ENCODE assay signal across 10 cellular contexts in genomic region chr19:7497292-7497691, GRCh38. TPM values are rescaled to one million over a fixed set of nuclear protein-coding genes. Genes with fewer than 3 reads are reported as not detected.
DNase-seq lines count a peak whose midpoint lies in the region; ATAC-seq, FAIRE-seq and TF ChIP-seq lines count a peak whose summit lies in the region.
"Had no signal": no experiment of that assay in that cellular context is flagged by ENCODE, and none has a peak within 500 bp of the region (broad histone marks: within the 10 kb centered on the region; RNA-seq: fewer than 3 reads in every experiment).

No MANE protein-coding gene starts in this region.

- FAIRE-seq in HepG2 (lab: Jason Lieb, UNC): peak; percentile 54

- no peak overlapping the region for H3K9ac ChIP-seq in BLaER1 treated with 17β-estradiol and CSF1 and Interleukin-3, amounts not matched to agents 10 nM and 100 nM
- no peak overlapping the region for H3K9ac ChIP-seq in HepG2 (ENCODE audit: insufficient read depth, low read depth, low read length)

- no peak for TF ChIP-seq RAD21 in HepG2 (CRISPR knock-in tag; IDR thresholded peaks at IDR 0.05)

- TF ChIP-seq EP300 in HepG2 (IDR thresholded peaks at IDR 0.05; ENCODE audit: low read depth in 2 of 2, low read length in 2 of 2) (no peak), HepG2 (CRISPR knock-in tag; IDR thresholded peaks at IDR 0.05; ENCODE audit: borderline replicate concordance) (no peak)

- TF ChIP-seq CTCF in WERI-Rb-1 (IDR thresholded peaks at IDR 0.05; ENCODE audit: low read depth, low read length) (peak; percentile 45; the same call in 1 of the 2 replicates), HepG2 (CRISPR knock-in tag; IDR thresholded peaks at IDR 0.05) (peak; percentile 31), gastrocnemius medialis (IDR thresholded peaks at IDR 0.05 in 4 of 5, conservative IDR thresholded peaks at IDR 0.05 in 1 of 5) (no peak)

- peaks cover 0 to 7% (median 0%) of the 10 kb centered on the region in 11 experiments; a peak in 2 of 22 replicates for H4K20me1 ChIP-seq in BLaER1 treated with 17β-estradiol and CSF1 and Interleukin-3, amounts not matched to agents 10 nM and 100 nM
- H4K20me1 ChIP-seq in HepG2 (ENCODE audit: insufficient read depth, low read length): no peaks in the 10 kb centered on the region

- H3K36me3 ChIP-seq in BLaER1 treated with 17β-estradiol and CSF1 and Interleukin-3, amounts not matched to agents 10 nM and 100 nM: no peaks in the 10 kb centered on the region
- H3K36me3 ChIP-seq in WERI-Rb-1 (no peaks in the 10 kb centered on the region), HepG2 (replicated peaks in 1 of 2; ENCODE audit: control insufficient read depth in 1 of 2, insufficient read depth in 2 of 2, low read length in 2 of 2) (no peaks in the 10 kb centered on the region), gastrocnemius medialis (no peaks in the 10 kb centered on the region)

- WGBS in HepG2 (ENCODE audit: low lambda C conversion rate): 37% methylated on average over 7 of the region's 7 CpGs

- H3K27me3 ChIP-seq in BLaER1 treated with 17β-estradiol and CSF1 and Interleukin-3, amounts not matched to agents 10 nM and 100 nM: peaks cover 31 to 43% (median 38%) of the 10 kb centered on the region in 11 experiments
- H3K27me3 ChIP-seq in WERI-Rb-1 (ENCODE audit: insufficient read depth, low read depth, severe bottlenecking) (peaks cover 20% of the 10 kb centered on the region), HepG2 (ENCODE audit: control insufficient read depth in 1 of 2, insufficient read depth in 2 of 2, low read length in 2 of 2) (peaks cover 0 to 5% of the 10 kb centered on the region in 2 experiments; a peak in 3 of 5 replicates), gastrocnemius medialis (peaks cover 1 to 21% (median 11%) of the 10 kb centered on the region in 3 donors)

- ATAC-seq in HepG2 (peak; percentile 44), gastrocnemius medialis (no peak)

- CTCF ChIA-PET in HEK293T (lab: Yijun Ruan, JAX): interaction anchor here (0.6 to 1.1 kb wide), 5 partner anchors 11 to 143 kb away, joined by 3 to 5 read pairs (median 3); partner anchors contain the start of gene ZNF358
- CTCF ChIA-PET in HepG2 (lab: Yijun Ruan, JAX; ENCODE audit: low intra/inter-chr PET ratio, low total read pairs): no interaction called here

- H3K4me3 ChIP-seq in BLaER1 treated with 17β-estradiol and CSF1 and Interleukin-3, amounts not matched to agents 10 nM and 100 nM: no peak overlapping the region
- no peak overlapping the region for H3K4me3 ChIP-seq in WERI-Rb-1 (ENCODE audit: low read depth, low read length)
- no peak overlapping the region for H3K4me3 ChIP-seq in HepG2 (replicated peaks in 1 of 3; ENCODE audit: insufficient read depth in 1 of 3, low read depth in 2 of 3, low read length in 3 of 3)
- no peak overlapping the region for H3K4me3 ChIP-seq in gastrocnemius medialis

- no peaks in the 10 kb centered on the region for H3K79me2 ChIP-seq in HepG2 (ENCODE audit: insufficient read depth, low read length)

- in situ Hi-C loops in HepG2 (cut with HindIII; ENCODE audit: extremely low pct_ligation_motif_present, low pct_unique_long_range_greater_than_20kb): no loop called here
- in situ Hi-C loops in gastrocnemius medialis (cut with MboI; ENCODE audit: low sequenced_read_pairs in 4 of 4): no loop called here

- DNase-seq in HEK293T (ENCODE audit: extremely low spot score) (peak; percentile 48), WERI-Rb-1 (no peak), HepG2 (ENCODE audit: low spot score) (no peak), iPS-NIHi11 (ENCODE audit: low spot score) (no peak), GM19240 (ENCODE audit: insufficient read length, low spot score) (no peak), gastrocnemius medialis (no peak)
- DNase-seq in activated effector memory CD4-positive, alpha-beta T cell treated with anti-CD3 and anti-CD28 coated beads, Interleukin-2, amount 50 U/mL, for 16 hours: no peak
- DNase-seq: Right ventricle myocardium superior; stimulated activated CD4-positive, alpha-beta T cell treated with anti-CD3 and anti-CD28 coated beads, Interleukin-4, amount 100 ng/mL, for 4 hours had no signal

- BruUV-seq in HepG2 (replicated peaks; lab: Mats Ljungman, UMichigan): no TSS peak

- POLR2A ChIA-PET in HEK293T (lab: Yijun Ruan, JAX): interaction anchor here (1.0 to 2.1 kb wide), 5 partner anchors 9 to 26 kb away, joined by 3 to 11 read pairs (median 5); partner anchors contain the start of genes MCOLN1, PEX11G and ZNF358
- POLR2A ChIA-PET in HepG2 (lab: Yijun Ruan, JAX): interaction anchor here (1.1 kb wide), 3 partner anchors 9 to 132 kb away, joined by 3 read pairs; partner anchors contain the start of genes MCOLN1, PET100 and XAB2

- peaks cover 0 to 12% (median 0%) of the 10 kb centered on the region in 11 experiments; a peak in 4 of 22 replicates for H3K9me3 ChIP-seq in BLaER1 treated with 17β-estradiol and CSF1 and Interleukin-3, amounts not matched to agents 10 nM and 100 nM (replicated peaks in 1 of 11)
- H3K9me3 ChIP-seq in WERI-Rb-1 (ENCODE audit: severe bottlenecking) (no peaks in the 10 kb centered on the region), HepG2 (ENCODE audit: low read length) (no peaks in the 10 kb centered on the region), gastrocnemius medialis (no peaks in the 10 kb centered on the region)

- H3K4me1 ChIP-seq in BLaER1 treated with 17β-estradiol and CSF1 and Interleukin-3, amounts not matched to agents 10 nM and 100 nM: peaks cover 32 to 73% (median 58%) of the 10 kb centered on the region in 10 experiments
- H3K4me1 ChIP-seq in HepG2 (ENCODE audit: insufficient read depth, low read length) (peaks cover 30% of the 10 kb centered on the region), gastrocnemius medialis (peaks cover 6 to 8% of the 10 kb centered on the region in 2 donors)

- intact Hi-C loops in HepG2 (cut with micrococcal nuclease; ENCODE audit: unreplicated experiment): loop anchor here (10.0 kb wide), 1 partner anchor 102 kb away; no protein-coding TSS in a partner anchor
- intact Hi-C loops in gastrocnemius medialis (cut with DNase I; ENCODE audit: low total_unique reads): loop anchor here (10.0 kb wide), 1 partner anchor 292 kb away; no protein-coding TSS in a partner anchor

- H2AFZ ChIP-seq in HepG2 (ENCODE audit: low read length): no peak overlapping the region

- no peak for TF ChIP-seq POLR2A in HepG2 (IDR thresholded peaks at IDR 0.05; ENCODE audit: insufficient read depth in 1 of 2, low read depth in 2 of 2, low read length in 2 of 2)
- TF ChIP-seq POLR2A in gastrocnemius medialis (IDR thresholded peaks at IDR 0.05): no peak

- peak overlapping the region in 9 of 11 experiments; percentile 48 to 80 (median 69); a peak in 18 of 22 replicates for H3K4me2 ChIP-seq in BLaER1 treated with 17β-estradiol and CSF1 and Interleukin-3, amounts not matched to agents 10 nM and 100 nM
- H3K4me2 ChIP-seq in HepG2 (ENCODE audit: low read depth, low read length): no peak overlapping the region

- peak overlapping the region in 2 of 11 experiments; percentile 4 to 20; a peak in 1 of 22 replicates for H3K27ac ChIP-seq in BLaER1 treated with 17β-estradiol and CSF1 and Interleukin-3, amounts not matched to agents 10 nM and 100 nM
- H3K27ac ChIP-seq in WERI-Rb-1 (no peak overlapping the region), HepG2 (ENCODE audit: extremely low read length, insufficient read depth, low read length) (no peak overlapping the region), gastrocnemius medialis (no peak overlapping the region)

RNA-seq across cellular contexts. Expression of gene PEX11G, which starts 8.5 kb away (rescaled TPM):
- not detected in 2 replicates for total RNA-seq in HepG2 (2016; rRNA removed; fragmentation: Illumina TruSeq; extraction: Trizol)
- not detected in 2 replicates for total RNA-seq in HepG2 (2016; cell fraction: cytosol; rRNA removed; fragmentation: Illumina TruSeq; extraction: Trizol; ENCODE audit: low read depth)
- not detected in 2 replicates for total RNA-seq in HepG2 (2016; cell fraction: insoluble cytoplasmic fraction; rRNA removed; fragmentation: Illumina TruSeq; extraction: Trizol)
- total RNA-seq in HepG2 (2016; cell fraction: membrane; rRNA removed; fragmentation: Illumina TruSeq; extraction: Trizol): not detected in 2 replicates
- total RNA-seq in HepG2 (2016; cell fraction: nucleus; rRNA removed; fragmentation: Illumina TruSeq; extraction: Trizol): not detected in 2 replicates
- polyA plus RNA-seq in HepG2 (2011; rRNA removed): not detected in 2 replicates
- 0.07 TPM in 1 of 2 replicates, not detected in the other for polyA plus RNA-seq in HepG2 (2011; cell fraction: cytosol; rRNA removed)
- polyA plus RNA-seq in HepG2 (2011; cell fraction: nucleus; rRNA removed): 0.12 and 0.16 TPM in 2 replicates
- not detected in 2 replicates for polyA plus RNA-seq in HepG2 (2012)
- not detected in 2 replicates for polyA plus RNA-seq in HepG2 (2016; cell fraction: cytosol; fragmentation: Illumina TruSeq; extraction: Trizol; ENCODE audit: low read depth)
- polyA plus RNA-seq in HepG2 (2016; cell fraction: insoluble cytoplasmic fraction; fragmentation: Illumina TruSeq; extraction: Trizol; ENCODE audit: low read depth): not detected in 2 replicates
- not detected in 2 replicates for polyA plus RNA-seq in HepG2 (2016; cell fraction: membrane; fragmentation: Illumina TruSeq; extraction: Trizol; ENCODE audit: low read depth)
- polyA plus RNA-seq in HepG2 (2016; cell fraction: nucleus; fragmentation: Illumina TruSeq; extraction: Trizol; ENCODE audit: insufficient read depth, low read depth): not detected in 2 replicates
- 1.4 TPM in 1 of 2 replicates, not detected in the other for polyA minus RNA-seq in HepG2 (2011; rRNA and poly(A)+ RNA removed; ENCODE audit: low replicate concordance)
- not detected in 2 replicates for polyA minus RNA-seq in HepG2 (2011; cell fraction: cytosol; rRNA and poly(A)+ RNA removed)
- not detected in 2 replicates for polyA minus RNA-seq in HepG2 (2011; cell fraction: nucleus; rRNA and poly(A)+ RNA removed)
- 1 to 10 TPM in 2 of 4 donors, under 1 TPM in 1, not detected in 1; 0.51 to 1.4 (median 1.1) TPM for total RNA-seq in gastrocnemius medialis

RNA-seq across cellular contexts. Expression of gene ZNF358, which starts 18.6 kb away (rescaled TPM):
- total RNA-seq in HepG2 (2016; rRNA removed; fragmentation: Illumina TruSeq; extraction: Trizol): 6.4 and 9.1 TPM in 2 replicates
- total RNA-seq in HepG2 (2016; cell fraction: cytosol; rRNA removed; fragmentation: Illumina TruSeq; extraction: Trizol; ENCODE audit: low read depth): 29.8 and 30.7 TPM in 2 replicates
- total RNA-seq in HepG2 (2016; cell fraction: insoluble cytoplasmic fraction; rRNA removed; fragmentation: Illumina TruSeq; extraction: Trizol): 7.4 and 8.8 TPM in 2 replicates
- 40.6 and 43.0 TPM in 2 replicates for total RNA-seq in HepG2 (2016; cell fraction: membrane; rRNA removed; fragmentation: Illumina TruSeq; extraction: Trizol)
- total RNA-seq in HepG2 (2016; cell fraction: nucleus; rRNA removed; fragmentation: Illumina TruSeq; extraction: Trizol): 4.2 and 4.8 TPM in 2 replicates
- 36.3 and 37.0 TPM in 2 replicates for polyA plus RNA-seq in HepG2 (2011; rRNA removed)
- 27.2 and 34.8 TPM in 2 replicates for polyA plus RNA-seq in HepG2 (2011; cell fraction: cytosol; rRNA removed)
- polyA plus RNA-seq in HepG2 (2011; cell fraction: nucleus; rRNA removed): 16.8 and 18.8 TPM in 2 replicates
- 18.3 and 24.5 TPM in 2 replicates for polyA plus RNA-seq in HepG2 (2012)
- polyA plus RNA-seq in HepG2 (2016; cell fraction: cytosol; fragmentation: Illumina TruSeq; extraction: Trizol; ENCODE audit: low read depth): 89.1 and 102 TPM in 2 replicates
- polyA plus RNA-seq in HepG2 (2016; cell fraction: insoluble cytoplasmic fraction; fragmentation: Illumina TruSeq; extraction: Trizol; ENCODE audit: low read depth): 21.6 and 26.7 TPM in 2 replicates
- 106 and 124 TPM in 2 replicates for polyA plus RNA-seq in HepG2 (2016; cell fraction: membrane; fragmentation: Illumina TruSeq; extraction: Trizol; ENCODE audit: low read depth)
- polyA plus RNA-seq in HepG2 (2016; cell fraction: nucleus; fragmentation: Illumina TruSeq; extraction: Trizol; ENCODE audit: insufficient read depth, low read depth): 18.5 and 20.8 TPM in 2 replicates
- polyA minus RNA-seq in HepG2 (2011; rRNA and poly(A)+ RNA removed; ENCODE audit: low replicate concordance): 17.5 and 24.9 TPM in 2 replicates
- 11.3 and 15.3 TPM in 2 replicates for polyA minus RNA-seq in HepG2 (2011; cell fraction: cytosol; rRNA and poly(A)+ RNA removed)
- 2.2 and 3.4 TPM in 2 replicates for polyA minus RNA-seq in HepG2 (2011; cell fraction: nucleus; rRNA and poly(A)+ RNA removed)
- 100 to 1,000 TPM in 2 of 4 donors, 10 to 100 TPM in 2; 69.8 to 139 (median 116) TPM for total RNA-seq in gastrocnemius medialis

RNA-seq across cellular contexts. Expression of gene MCOLN1, which starts 25.1 kb away (rescaled TPM):
- 1.9 and 3.4 TPM in 2 replicates for total RNA-seq in HepG2 (2016; rRNA removed; fragmentation: Illumina TruSeq; extraction: Trizol)
- 3.4 and 4.1 TPM in 2 replicates for total RNA-seq in HepG2 (2016; cell fraction: cytosol; rRNA removed; fragmentation: Illumina TruSeq; extraction: Trizol; ENCODE audit: low read depth)
- 1.8 and 4.3 TPM in 2 replicates for total RNA-seq in HepG2 (2016; cell fraction: insoluble cytoplasmic fraction; rRNA removed; fragmentation: Illumina TruSeq; extraction: Trizol)
- 2.4 and 3.4 TPM in 2 replicates for total RNA-seq in HepG2 (2016; cell fraction: membrane; rRNA removed; fragmentation: Illumina TruSeq; extraction: Trizol)
- 3.8 and 4.3 TPM in 2 replicates for total RNA-seq in HepG2 (2016; cell fraction: nucleus; rRNA removed; fragmentation: Illumina TruSeq; extraction: Trizol)
- polyA plus RNA-seq in HepG2 (2011; rRNA removed): 11.6 and 15.7 TPM in 2 replicates
- polyA plus RNA-seq in HepG2 (2011; cell fraction: cytosol; rRNA removed): 6.4 and 7.4 TPM in 2 replicates
- 29.1 and 39.0 TPM in 2 replicates for polyA plus RNA-seq in HepG2 (2011; cell fraction: nucleus; rRNA removed)
- 3.4 and 4.8 TPM in 2 replicates for polyA plus RNA-seq in HepG2 (2012)
- 2.3 and 3.2 TPM in 2 replicates for polyA plus RNA-seq in HepG2 (2016; cell fraction: cytosol; fragmentation: Illumina TruSeq; extraction: Trizol; ENCODE audit: low read depth)
- polyA plus RNA-seq in HepG2 (2016; cell fraction: insoluble cytoplasmic fraction; fragmentation: Illumina TruSeq; extraction: Trizol; ENCODE audit: low read depth): 2.9 and 3.5 TPM in 2 replicates
- 3.3 and 3.4 TPM in 2 replicates for polyA plus RNA-seq in HepG2 (2016; cell fraction: membrane; fragmentation: Illumina TruSeq; extraction: Trizol; ENCODE audit: low read depth)
- 16.6 and 21.1 TPM in 2 replicates for polyA plus RNA-seq in HepG2 (2016; cell fraction: nucleus; fragmentation: Illumina TruSeq; extraction: Trizol; ENCODE audit: insufficient read depth, low read depth)
- polyA minus RNA-seq in HepG2 (2011; rRNA and poly(A)+ RNA removed; ENCODE audit: low replicate concordance): 19.2 and 110 TPM in 2 replicates
- polyA minus RNA-seq in HepG2 (2011; cell fraction: cytosol; rRNA and poly(A)+ RNA removed): 2.4 and 4.4 TPM in 2 replicates
- 4.8 and 5.9 TPM in 2 replicates for polyA minus RNA-seq in HepG2 (2011; cell fraction: nucleus; rRNA and poly(A)+ RNA removed)
- total RNA-seq in gastrocnemius medialis: 10 to 100 TPM in 3 of 4 donors, 1 to 10 TPM in 1; 9.2 to 13.6 (median 11.5) TPM

RNA-seq across cellular contexts. Expression of gene PNPLA6, which starts 38.2 kb away (rescaled TPM):
- 11.1 and 28.2 TPM in 2 replicates for total RNA-seq in HepG2 (2016; rRNA removed; fragmentation: Illumina TruSeq; extraction: Trizol)
- total RNA-seq in HepG2 (2016; cell fraction: cytosol; rRNA removed; fragmentation: Illumina TruSeq; extraction: Trizol; ENCODE audit: low read depth): 6.7 and 9.9 TPM in 2 replicates
- 7.3 and 24.9 TPM in 2 replicates for total RNA-seq in HepG2 (2016; cell fraction: insoluble cytoplasmic fraction; rRNA removed; fragmentation: Illumina TruSeq; extraction: Trizol)
- total RNA-seq in HepG2 (2016; cell fraction: membrane; rRNA removed; fragmentation: Illumina TruSeq; extraction: Trizol): 9.5 and 10.2 TPM in 2 replicates
- total RNA-seq in HepG2 (2016; cell fraction: nucleus; rRNA removed; fragmentation: Illumina TruSeq; extraction: Trizol): 39.4 and 51.4 TPM in 2 replicates
- 24.9 and 28.4 TPM in 2 replicates for polyA plus RNA-seq in HepG2 (2011; rRNA removed)
- 8.4 and 14.6 TPM in 2 replicates for polyA plus RNA-seq in HepG2 (2011; cell fraction: cytosol; rRNA removed)
- 192 and 272 TPM in 2 replicates for polyA plus RNA-seq in HepG2 (2011; cell fraction: nucleus; rRNA removed)
- 22.0 and 47.4 TPM in 2 replicates for polyA plus RNA-seq in HepG2 (2012)
- polyA plus RNA-seq in HepG2 (2016; cell fraction: cytosol; fragmentation: Illumina TruSeq; extraction: Trizol; ENCODE audit: low read depth): 4.0 and 4.8 TPM in 2 replicates
- 9.1 and 14.0 TPM in 2 replicates for polyA plus RNA-seq in HepG2 (2016; cell fraction: insoluble cytoplasmic fraction; fragmentation: Illumina TruSeq; extraction: Trizol; ENCODE audit: low read depth)
- 4.9 and 7.2 TPM in 2 replicates for polyA plus RNA-seq in HepG2 (2016; cell fraction: membrane; fragmentation: Illumina TruSeq; extraction: Trizol; ENCODE audit: low read depth)
- 115 and 120 TPM in 2 replicates for polyA plus RNA-seq in HepG2 (2016; cell fraction: nucleus; fragmentation: Illumina TruSeq; extraction: Trizol; ENCODE audit: insufficient read depth, low read depth)
- 20.0 and 49.5 TPM in 2 replicates for polyA minus RNA-seq in HepG2 (2011; rRNA and poly(A)+ RNA removed; ENCODE audit: low replicate concordance)
- 21.5 and 23.2 TPM in 2 replicates for polyA minus RNA-seq in HepG2 (2011; cell fraction: cytosol; rRNA and poly(A)+ RNA removed)
- polyA minus RNA-seq in HepG2 (2011; cell fraction: nucleus; rRNA and poly(A)+ RNA removed): 37.4 and 52.5 TPM in 2 replicates
- total RNA-seq in gastrocnemius medialis: 100 to 1,000 TPM in 1 of 4 donors, 10 to 100 TPM in 3; 61.4 to 101 (median 75.1) TPM

Comparison
In these comparisons a context has a peak if more than half of its experiments do, and no peak if none do; other contexts are left out.
1. CTCF ChIP-seq: peak in WERI-Rb-1 (single experiment) and HepG2 (single experiment); none in gastrocnemius medialis (0 of 5).